Comparison of ENCODE assay signal across 23 cellular contexts in the genomic region with DNA sequence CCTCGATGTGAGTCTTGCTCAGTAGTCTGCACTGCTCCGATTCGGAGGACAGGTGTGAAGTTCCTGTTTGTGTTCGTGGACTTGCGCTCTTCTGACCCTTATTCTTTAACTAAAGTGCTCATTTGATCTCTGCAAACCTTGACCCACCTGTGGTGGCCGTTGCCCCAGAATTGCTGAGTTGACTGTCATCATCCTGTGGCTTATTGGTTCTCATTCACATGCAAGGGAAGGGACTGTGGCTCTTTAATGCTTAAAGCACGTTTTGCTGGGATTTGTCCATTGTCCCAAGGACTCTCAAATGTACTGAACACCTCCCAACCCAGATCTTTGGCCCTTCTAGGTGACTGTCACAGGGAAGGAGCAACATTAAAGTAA.
"Had no signal": no experiment of that assay in that cellular context is flagged by ENCODE, and none has a peak within 500 bp of the region (broad histone marks: within the 10 kb centered on the region; RNA-seq: fewer than 3 reads in every experiment).

No MANE protein-coding gene starts in this region.

- H3K4me3 Mint-ChIP-seq: activated CD4-positive, alpha-beta T cell treated with anti-CD3 and anti-CD28 coated beads, Interleukin-2, amount 10 ng/mL, durations not matched to agents 24 days and 14 days; activated CD8-positive, alpha-beta memory T cell treated with anti-CD3 and anti-CD28 coated beads, Interleukin-2, amount 10 ng/mL, durations not matched to agents 7 days and 5 days; activated CD8-positive, alpha-beta T cell treated with anti-CD3 and anti-CD28 coated beads for 36 hours; activated naive CD4-positive, alpha-beta T cell treated with anti-CD3 and anti-CD28 coated beads, Interleukin-2, amount 50 U/mL, for 24 hours; naive thymus-derived CD8-positive, alpha-beta T cell; stimulated activated memory B cell treated with anti-CD40 and anti-IgM and Interleukin-4, amounts not matched to agents 10 μg/mL and 1 μg/mL and 100 μg/mL, for 72 hours had no signal

- ATAC-seq: activated CD4-positive, CD25-positive, alpha-beta regulatory T cell treated with anti-CD3 and anti-CD28 coated beads, Interleukin-2, amount 50 U/mL, for 24 hours; activated CD8-positive, alpha-beta memory T cell treated with anti-CD3 and anti-CD28 coated beads, Interleukin-2, amount 10 ng/mL, durations not matched to agents 7 days and 5 days; activated CD8-positive, alpha-beta T cell treated with anti-CD3 and anti-CD28 coated beads for 36 hours; left lung; naive thymus-derived CD8-positive, alpha-beta T cell; right cardiac atrium; stimulated activated memory B cell treated with anti-CD40 and anti-IgM and Interleukin-4, amounts not matched to agents 10 μg/mL and 1 μg/mL and 100 μg/mL, for 72 hours had no signal

- H3K4me1 ChIP-seq: prostate gland had no signal

- H3K27me3 Mint-ChIP-seq: activated CD4-positive, alpha-beta T cell treated with anti-CD3 and anti-CD28 coated beads, Interleukin-2, amount 10 ng/mL, durations not matched to agents 24 days and 14 days; activated CD8-positive, alpha-beta T cell treated with anti-CD3 and anti-CD28 coated beads for 36 hours; activated naive CD4-positive, alpha-beta T cell treated with anti-CD3 and anti-CD28 coated beads, Interleukin-2, amount 50 U/mL, for 24 hours had no signal

- H3K36me3 Mint-ChIP-seq: activated CD8-positive, alpha-beta memory T cell treated with anti-CD3 and anti-CD28 coated beads, Interleukin-2, amount 10 ng/mL, durations not matched to agents 7 days and 5 days; activated naive CD4-positive, alpha-beta T cell treated with anti-CD3 and anti-CD28 coated beads, Interleukin-2, amount 50 U/mL, for 24 hours; naive thymus-derived CD8-positive, alpha-beta T cell; stimulated activated memory B cell treated with anti-CD40 and anti-IgM and Interleukin-4, amounts not matched to agents 10 μg/mL and 1 μg/mL and 100 μg/mL, for 72 hours had no signal

- H3K9me3 Mint-ChIP-seq: activated CD4-positive, alpha-beta T cell treated with anti-CD3 and anti-CD28 coated beads, Interleukin-2, amount 10 ng/mL, durations not matched to agents 24 days and 14 days; activated CD8-positive, alpha-beta T cell treated with anti-CD3 and anti-CD28 coated beads for 36 hours; activated naive CD4-positive, alpha-beta T cell treated with anti-CD3 and anti-CD28 coated beads, Interleukin-2, amount 50 U/mL, for 24 hours; naive thymus-derived CD8-positive, alpha-beta T cell; stimulated activated memory B cell treated with anti-CD40 and anti-IgM and Interleukin-4, amounts not matched to agents 10 μg/mL and 1 μg/mL and 100 μg/mL, for 72 hours had no signal

- H3K4me1 Mint-ChIP-seq: activated CD4-positive, alpha-beta T cell treated with anti-CD3 and anti-CD28 coated beads, Interleukin-2, amount 10 ng/mL, durations not matched to agents 24 days and 14 days; activated CD8-positive, alpha-beta memory T cell treated with anti-CD3 and anti-CD28 coated beads, Interleukin-2, amount 10 ng/mL, durations not matched to agents 7 days and 5 days; activated naive CD4-positive, alpha-beta T cell treated with anti-CD3 and anti-CD28 coated beads, Interleukin-2, amount 50 U/mL, for 24 hours; naive thymus-derived CD8-positive, alpha-beta T cell; stimulated activated memory B cell treated with anti-CD40 and anti-IgM and Interleukin-4, amounts not matched to agents 10 μg/mL and 1 μg/mL and 100 μg/mL, for 72 hours had no signal

- FAIRE-seq: frontal cortex, small intestine had no signal

- H3K27ac Mint-ChIP-seq: activated CD4-positive, alpha-beta T cell treated with anti-CD3 and anti-CD28 coated beads, Interleukin-2, amount 10 ng/mL, durations not matched to agents 24 days and 14 days; activated CD8-positive, alpha-beta memory T cell treated with anti-CD3 and anti-CD28 coated beads, Interleukin-2, amount 10 ng/mL, durations not matched to agents 7 days and 5 days; activated CD8-positive, alpha-beta T cell treated with anti-CD3 and anti-CD28 coated beads for 36 hours; activated naive CD4-positive, alpha-beta T cell treated with anti-CD3 and anti-CD28 coated beads, Interleukin-2, amount 50 U/mL, for 24 hours; naive thymus-derived CD8-positive, alpha-beta T cell; stimulated activated memory B cell treated with anti-CD40 and anti-IgM and Interleukin-4, amounts not matched to agents 10 μg/mL and 1 μg/mL and 100 μg/mL, for 72 hours had no signal

- H3K9me3 ChIP-seq: heart left ventricle, left lung, prostate gland, SK-N-SH had no signal

- DNase-seq: activated CD4-positive, alpha-beta T cell treated with anti-CD3 and anti-CD28 coated beads, Interleukin-2, amount 10 ng/mL, durations not matched to agents 24 days and 14 days; activated CD8-positive, alpha-beta memory T cell treated with anti-CD3 and anti-CD28 coated beads, Interleukin-2, amount 10 ng/mL, durations not matched to agents 7 days and 5 days; activated CD8-positive, alpha-beta T cell treated with anti-CD3 and anti-CD28 coated beads for 36 hours; activated gamma-delta T cell; activated T-cell treated with anti-CD3 and anti-CD28 coated beads for 4 hours; brain microvascular endothelial cell; caudate nucleus; dermis blood vessel endothelial cell; effector memory CD4-positive, alpha-beta T cell; kidney glomerular epithelial cell; naive thymus-derived CD8-positive, alpha-beta T cell; SK-N-SH; small intestine; stimulated activated CD4-positive, alpha-beta T cell treated with anti-CD3 and anti-CD28 coated beads, Interleukin-2, amount 100 ng/mL, for 24 hours had no signal

- H3K27ac ChIP-seq: brain microvascular endothelial cell, left lung, prostate gland, VCaP had no signal

- H3K9ac ChIP-seq: SK-N-SH had no signal

- H3K4me3 ChIP-seq: heart left ventricle, left lung, prostate gland had no signal

- H3K27me3 ChIP-seq: brain microvascular endothelial cell, heart left ventricle, left lung had no signal

- H3K36me3 ChIP-seq: brain microvascular endothelial cell, left lung had no signal
